ENCODE assay signal across 1 cellular context in genomic region chr14:104436047-104436531, GRCh38.
TF ChIP-seq lines count a peak whose summit lies in the region.

No MANE protein-coding gene starts in this region.

TF ChIP-seq in GM23338, 12 proteins besides CTCF, POLR2A, EP300 and RAD21 (continued from another document):
- TF ChIP-seq ETS1 (IDR thresholded peaks at IDR 0.05) (no peak), ZNF114 (CRISPR knock-in tag; IDR thresholded peaks at IDR 0.05) (no peak)
